1 cellular context compared by ENCODE assay signal in genomic region chr6:28809947-28810654, GRCh38.
TF ChIP-seq lines count a peak whose summit lies in the region.

No MANE protein-coding gene starts in this region.

TF ChIP-seq in SK-N-SH, 30 proteins besides CTCF, POLR2A, EP300 and RAD21 (continued from another document):
- TF ChIP-seq USF2 (IDR thresholded peaks at IDR 0.05; ENCODE audit: borderline replicate concordance, low read depth, low read length) = no peak
- no peak for TF ChIP-seq TCF12 (IDR thresholded peaks at IDR 0.05)
